25 cellular contexts compared by ENCODE assay signal in genomic region chr6:137231156-137231555, GRCh38. TPM values are rescaled to one million over a fixed set of nuclear protein-coding genes. Genes with fewer than 3 reads are reported as not detected.
DNase-seq lines count a peak whose midpoint lies in the region; ATAC-seq and TF ChIP-seq lines count a peak whose summit lies in the region.
"Had no signal": no experiment of that assay in that cellular context is flagged by ENCODE, and none has a peak within 500 bp of the region (broad histone marks: within the 10 kb centered on the region; RNA-seq: fewer than 3 reads in every experiment).

No MANE protein-coding gene starts in this region.

- H4K20me1 ChIP-seq in BLaER1 treated with 17β-estradiol and CSF1 and Interleukin-3, amounts not matched to agents 10 nM and 100 nM: no peaks in the 10 kb centered on the region
- no peaks in the 10 kb centered on the region for H4K20me1 ChIP-seq in OCI-LY3 (ENCODE audit: insufficient read depth, low read length)
- no peaks in the 10 kb centered on the region for H4K20me1 ChIP-seq in smooth muscle cell (ENCODE audit: low read depth)

- H3K27ac Mint-ChIP-seq in natural killer cell treated with Interleukin-12 subunit alpha and Interleukin-12 subunit beta and Interleukin-15 and Interleukin-18, amount 100 ng/mL, for 72 hours: no peak overlapping the region
- no peak overlapping the region for H3K27ac Mint-ChIP-seq in mesothelial cell of epicardium
- H3K27ac Mint-ChIP-seq: activated CD4-positive, alpha-beta T cell treated with anti-CD3 and anti-CD28 coated beads for 36 hours; activated T-helper 2 cell treated with anti-CD3 and anti-CD28 coated beads, Interferon-gamma antibody, Interleukin-2, Interleukin-4, amounts not matched to agents 10 μg/mL and 5 μg/mL and 100 μg/mL, durations not matched to agents 14 hours and 24 hours and 36 hours had no signal

- no peak for ATAC-seq in natural killer cell treated with Interleukin-12 subunit alpha and Interleukin-12 subunit beta and Interleukin-15 and Interleukin-18, amount 100 ng/mL, for 72 hours
- ATAC-seq: body of pancreas; left colon; stimulated activated naive CD8-positive, alpha-beta T cell treated with anti-CD3 and anti-CD28 coated beads, Interleukin-15, Interleukin-2, amounts not matched to agents 100 U/mL and 50 U/mL, for 24 hours had no signal

- DNase-seq in colonic mucosa (no peak), HuH-7 (ENCODE audit: low spot score) (no peak), smooth muscle cell (lab: John Stamatoyannopoulos, UW; ENCODE audit: unreplicated experiment) (no peak), mesothelial cell of epicardium (ENCODE audit: low spot score in 2 of 2, unreplicated experiment in 2 of 2) (no peak)
- DNase-seq in natural killer cell treated with Interleukin-12 subunit alpha and Interleukin-12 subunit beta and Interleukin-15 and Interleukin-18, amount 100 ng/mL, for 72 hours (ENCODE audit: low spot score): no peak
- DNase-seq in activated CD4-positive, alpha-beta T cell treated with anti-CD3 and anti-CD28 coated beads, Interleukin-2, amount 50 U/mL, for 1 hour: no peak
- DNase-seq: activated CD4-positive, alpha-beta T cell treated with anti-CD3 and anti-CD28 coated beads for 36 hours; activated naive CD4-positive, alpha-beta T cell treated with anti-CD3 and anti-CD28 coated beads, Interleukin-2, amount 50 U/mL, for 16 hours; activated T-cell treated with anti-CD3 and anti-CD28 coated beads for 4 hours; COR-L47; effector CD4-positive, alpha-beta T cell; left colon; NCI-H146; SIG-M5; stimulated activated naive CD8-positive, alpha-beta T cell treated with anti-CD3 and anti-CD28 coated beads, Interleukin-15, Interleukin-2, amounts not matched to agents 100 U/mL and 50 U/mL, for 24 hours had no signal

- no peaks in the 10 kb centered on the region for H3K27me3 Mint-ChIP-seq in natural killer cell treated with Interleukin-12 subunit alpha and Interleukin-12 subunit beta and Interleukin-15 and Interleukin-18, amount 100 ng/mL, for 72 hours
- no peaks in the 10 kb centered on the region for H3K27me3 Mint-ChIP-seq in mesothelial cell of epicardium (ENCODE audit: low read depth)
- H3K27me3 Mint-ChIP-seq: IgD-negative memory B cell had no signal

- H3K9ac ChIP-seq in BLaER1 treated with 17β-estradiol and CSF1 and Interleukin-3, amounts not matched to agents 10 nM and 100 nM: no peak overlapping the region
- H3K9ac ChIP-seq in OCI-LY3 (ENCODE audit: low read length): no peak overlapping the region
- H3K9ac ChIP-seq in colonic mucosa (ENCODE audit: low read depth in 2 of 2, low read length in 2 of 2): no peak overlapping the region
- H3K9ac ChIP-seq in smooth muscle cell (ENCODE audit: low read depth): no peak overlapping the region

- H3K4me3 ChIP-seq in BLaER1 treated with 17β-estradiol and CSF1 and Interleukin-3, amounts not matched to agents 10 nM and 100 nM: no peak overlapping the region
- no peak overlapping the region for H3K4me3 ChIP-seq in OCI-LY3 (ENCODE audit: low read length)
- no peak overlapping the region for H3K4me3 ChIP-seq in colonic mucosa
- no peak overlapping the region for H3K4me3 ChIP-seq in smooth muscle cell
- H3K4me3 ChIP-seq: body of pancreas, vagina had no signal

- H2AFZ ChIP-seq in OCI-LY3 (ENCODE audit: low read depth, low read length) (peak overlapping the region; percentile 75), smooth muscle cell (ENCODE audit: low read depth) (no peak overlapping the region)

- H3F3A ChIP-seq in smooth muscle cell (ENCODE audit: low read depth): no peaks in the 10 kb centered on the region

- peak overlapping the region in 9 of 11 experiments; percentile 6 to 94 (median 74); a peak in 13 of 22 replicates for H3K4me2 ChIP-seq in BLaER1 treated with 17β-estradiol and CSF1 and Interleukin-3, amounts not matched to agents 10 nM and 100 nM
- peak overlapping the region; percentile 26 for H3K4me2 ChIP-seq in OCI-LY3 (ENCODE audit: low read length)
- H3K4me2 ChIP-seq in smooth muscle cell: no peak overlapping the region

- no peaks in the 10 kb centered on the region for H3K27me3 ChIP-seq in BLaER1 treated with 17β-estradiol and CSF1 and Interleukin-3, amounts not matched to agents 10 nM and 100 nM
- no peaks in the 10 kb centered on the region for H3K27me3 ChIP-seq in OCI-LY3 (ENCODE audit: low read depth, low read length)
- no peaks in the 10 kb centered on the region for H3K27me3 ChIP-seq in colonic mucosa
- no peaks in the 10 kb centered on the region for H3K27me3 ChIP-seq in smooth muscle cell (ENCODE audit: low read depth)
- H3K27me3 ChIP-seq: body of pancreas, vagina had no signal

- no peaks in the 10 kb centered on the region for H3K36me3 Mint-ChIP-seq in natural killer cell treated with Interleukin-12 subunit alpha and Interleukin-12 subunit beta and Interleukin-15 and Interleukin-18, amount 100 ng/mL, for 72 hours
- H3K36me3 Mint-ChIP-seq in mesothelial cell of epicardium: no peaks in the 10 kb centered on the region

- WGBS in smooth muscle cell (ENCODE audit: low lambda C conversion rate): 94% methylated on average over 3 of the region's 3 CpGs

- H3K79me2 ChIP-seq in OCI-LY3 (ENCODE audit: low read length) (no peaks in the 10 kb centered on the region), smooth muscle cell (ENCODE audit: low read depth) (no peaks in the 10 kb centered on the region)

- H3K9me3 Mint-ChIP-seq in natural killer cell treated with Interleukin-12 subunit alpha and Interleukin-12 subunit beta and Interleukin-15 and Interleukin-18, amount 100 ng/mL, for 72 hours: no peaks in the 10 kb centered on the region
- H3K9me3 Mint-ChIP-seq in mesothelial cell of epicardium: no peaks in the 10 kb centered on the region
- H3K9me3 Mint-ChIP-seq: IgD-negative memory B cell had no signal

- peak overlapping the region; percentile 65 for H3K4me3 Mint-ChIP-seq in natural killer cell treated with Interleukin-12 subunit alpha and Interleukin-12 subunit beta and Interleukin-15 and Interleukin-18, amount 100 ng/mL, for 72 hours
- no peak overlapping the region for H3K4me3 Mint-ChIP-seq in mesothelial cell of epicardium
- H3K4me3 Mint-ChIP-seq: activated CD4-positive, alpha-beta T cell treated with anti-CD3 and anti-CD28 coated beads for 36 hours had no signal

- TF ChIP-seq CTCF in OCI-LY3 (IDR thresholded peaks at IDR 0.05; ENCODE audit: low read depth, low read length) (no peak), colonic mucosa (IDR thresholded peaks at IDR 0.05) (no peak), smooth muscle cell (IDR thresholded peaks at IDR 0.05; ENCODE audit: borderline replicate concordance, insufficient read depth, poor library complexity, severe bottlenecking) (no peak), mesothelial cell of epicardium (IDR thresholded peaks at IDR 0.05; ENCODE audit: unreplicated experiment) (no peak)

- intact Hi-C loops in colonic mucosa (cut with DNase I): no loop called here

- peaks cover 0 to 8% (median 0%) of the 10 kb centered on the region in 11 experiments; a peak in 6 of 22 replicates for H3K9me3 ChIP-seq in BLaER1 treated with 17β-estradiol and CSF1 and Interleukin-3, amounts not matched to agents 10 nM and 100 nM (replicated peaks in 1 of 11)
- no peaks in the 10 kb centered on the region for H3K9me3 ChIP-seq in OCI-LY3 (ENCODE audit: insufficient read depth, low read length)
- no peaks in the 10 kb centered on the region for H3K9me3 ChIP-seq in colonic mucosa
- no peaks in the 10 kb centered on the region for H3K9me3 ChIP-seq in smooth muscle cell (replicated peaks; ENCODE audit: low read depth)
- H3K9me3 ChIP-seq: body of pancreas, vagina had no signal

- peak overlapping the region in 9 of 11 experiments; percentile 6 to 84 (median 34); a peak in 14 of 22 replicates for H3K27ac ChIP-seq in BLaER1 treated with 17β-estradiol and CSF1 and Interleukin-3, amounts not matched to agents 10 nM and 100 nM
- H3K27ac ChIP-seq in OCI-LY3 (ENCODE audit: low read length) (peak overlapping the region; percentile 25; the same call in 1 of the 2 replicates), colonic mucosa (peak overlapping the region; percentile 9), smooth muscle cell (ENCODE audit: low read depth) (no peak overlapping the region)
- H3K27ac ChIP-seq: vagina had no signal

- H3K36me3 ChIP-seq in BLaER1 treated with 17β-estradiol and CSF1 and Interleukin-3, amounts not matched to agents 10 nM and 100 nM: no peaks in the 10 kb centered on the region
- H3K36me3 ChIP-seq in OCI-LY3 (replicated peaks; ENCODE audit: low read depth, low read length) (no peaks in the 10 kb centered on the region), colonic mucosa (no peaks in the 10 kb centered on the region), smooth muscle cell (ENCODE audit: low read depth) (no peaks in the 10 kb centered on the region)
- H3K36me3 ChIP-seq: vagina had no signal

- peaks cover 59 to 81% of the 10 kb centered on the region in 2 donors for H3K4me1 Mint-ChIP-seq in natural killer cell treated with Interleukin-12 subunit alpha and Interleukin-12 subunit beta and Interleukin-15 and Interleukin-18, amount 100 ng/mL, for 72 hours (ENCODE audit: low read depth in 2 of 2)
- H3K4me1 Mint-ChIP-seq in mesothelial cell of epicardium: peaks cover 3% of the 10 kb centered on the region

- H3K4me1 ChIP-seq in BLaER1 treated with 17β-estradiol and CSF1 and Interleukin-3, amounts not matched to agents 10 nM and 100 nM: peaks cover 55 to 99% (median 66%) of the 10 kb centered on the region in 10 experiments
- H3K4me1 ChIP-seq in OCI-LY3 (ENCODE audit: low read length) (peaks cover 53% of the 10 kb centered on the region), colonic mucosa (peaks cover 6% of the 10 kb centered on the region), smooth muscle cell (ENCODE audit: low read depth) (no peaks in the 10 kb centered on the region)
- H3K4me1 ChIP-seq: body of pancreas had no signal

RNA-seq across cellular contexts. Expression of gene IFNGR1, which starts 12.0 kb away (rescaled TPM):
- total RNA-seq in colonic mucosa: 100 to 1,000 TPM in 1 of 2 donors, 10 to 100 TPM in 1; 58.2 to 131 TPM
- total RNA-seq in natural killer cell treated with Interleukin-12 subunit alpha and Interleukin-12 subunit beta and Interleukin-15 and Interleukin-18, amount 100 ng/mL, for 72 hours: 10 to 100 TPM; 19.8 to 31.9 TPM
- 83.7 and 88.3 TPM in 2 replicates for total RNA-seq in smooth muscle cell
- 51.1 and 61.1 TPM in 2 replicates for polyA plus RNA-seq in smooth muscle cell
- 24.3 to 27.3 TPM (median 25.4 TPM) in 3 replicates for total RNA-seq in mesothelial cell of epicardium

RNA-seq across cellular contexts. Expression of gene IL22RA2, which starts 57.7 kb away (rescaled TPM):
- total RNA-seq in colonic mucosa (under 1 TPM in 1 of 2 donors, not detected in 1; 0.21 TPM), smooth muscle cell (not detected in 2 replicates), mesothelial cell of epicardium (not detected in 3 replicates)
- total RNA-seq in natural killer cell treated with Interleukin-12 subunit alpha and Interleukin-12 subunit beta and Interleukin-15 and Interleukin-18, amount 100 ng/mL, for 72 hours: not detected
- polyA plus RNA-seq in smooth muscle cell: not detected in 2 replicates
- total RNA-seq: A673; activated CD4-positive, alpha-beta T cell treated with anti-CD3 and anti-CD28 coated beads for 36 hours; activated T-helper 2 cell treated with anti-CD3 and anti-CD28 coated beads, Interferon-gamma antibody, Interleukin-2, Interleukin-4, amounts not matched to agents 10 μg/mL and 5 μg/mL and 100 μg/mL, durations not matched to agents 14 hours and 24 hours and 36 hours; body of pancreas; cerebellum; left colon; mesenteric fat pad; temporal lobe; vagina had no signal
- polyA plus RNA-seq: IgD-negative memory B cell had no signal
